36 cellular contexts compared by ENCODE assay signal in genomic region chr2:34533585-34534225, GRCh38.
"Had no signal": no experiment of that assay in that cellular context is flagged by ENCODE, and none has a peak within 500 bp of the region (broad histone marks: within the 10 kb centered on the region; RNA-seq: fewer than 3 reads in every experiment).

No MANE protein-coding gene starts in this region.

- H3K27ac Mint-ChIP-seq: activated B cell treated with CpG ODN at 0.5 μM for 24 hours; activated CD4-positive, alpha-beta memory T cell treated with anti-CD3 and anti-CD28 coated beads for 36 hours; activated CD4-positive, alpha-beta T cell treated with anti-CD3 and anti-CD28 coated beads, Interleukin-2, amount 10 ng/mL, durations not matched to agents 24 days and 14 days; activated CD8-positive, alpha-beta T cell treated with anti-CD3 and anti-CD28 coated beads for 36 hours; activated naive CD4-positive, alpha-beta T cell treated with anti-CD3 and anti-CD28 coated beads for 36 hours; activated naive CD4-positive, alpha-beta T cell treated with anti-CD3 and anti-CD28 coated beads, Interleukin-2, amount 50 U/mL, for 72 hours; activated naive CD8-positive, alpha-beta T cell treated with anti-CD3 and anti-CD28 coated beads for 36 hours; activated T-cell treated with anti-CD3 and anti-CD28 coated beads, Interleukin-2, amount 50 U/mL, for 72 hours; activated T-helper 1 cell treated with anti-CD3 and anti-CD28 coated beads, Interleukin-12 subunit alpha, Interleukin-12 subunit beta, Interleukin-2, Interleukin-4 antibody, amounts not matched to agents 30 ng/mL and 10 ng/mL and 1 ng/mL, durations not matched to agents 14 hours and 24 hours and 36 hours; activated T-helper 17 cell treated with anti-CD3 and anti-CD28 coated beads, Interleukin-2, amount 50 U/mL, for 72 hours; brain; T-cell; T-helper 1 cell treated with Interleukin-12 subunit alpha and Interleukin-12 subunit beta and Interleukin-4 antibody, amounts not matched to agents 30 μg/mL and 1 μg/mL, for 36 hours; T-helper 2 cell treated with Interferon-gamma antibody and Interleukin-4, amounts not matched to agents 5 μg/mL and 100 μg/mL, for 36 hours had no signal

- H3K36me3 ChIP-seq: adrenal gland, cardiac muscle cell had no signal

- H3K4me3 Mint-ChIP-seq: activated B cell treated with CpG ODN at 0.5 μM for 24 hours; activated CD4-positive, alpha-beta memory T cell treated with anti-CD3 and anti-CD28 coated beads for 36 hours; activated CD4-positive, alpha-beta T cell treated with anti-CD3 and anti-CD28 coated beads, Interleukin-2, amount 10 ng/mL, durations not matched to agents 24 days and 14 days; activated CD8-positive, alpha-beta T cell treated with anti-CD3 and anti-CD28 coated beads for 36 hours; activated naive CD4-positive, alpha-beta T cell treated with anti-CD3 and anti-CD28 coated beads for 36 hours; activated naive CD8-positive, alpha-beta T cell treated with anti-CD3 and anti-CD28 coated beads for 36 hours; activated T-cell treated with anti-CD3 and anti-CD28 coated beads, Interleukin-2, amount 50 U/mL, for 4 hours; activated T-cell treated with anti-CD3 and anti-CD28 coated beads, Interleukin-2, amount 50 U/mL, for 72 hours; activated T-helper 1 cell treated with anti-CD3 and anti-CD28 coated beads, Interleukin-12 subunit alpha, Interleukin-12 subunit beta, Interleukin-2, Interleukin-4 antibody, amounts not matched to agents 30 ng/mL and 10 ng/mL and 1 ng/mL, durations not matched to agents 14 hours and 24 hours and 36 hours; activated T-helper 17 cell treated with anti-CD3 and anti-CD28 coated beads, Interleukin-2, amount 50 U/mL, for 72 hours; brain; central memory CD8-positive, alpha-beta T cell; T-cell; T-helper 1 cell treated with Interleukin-12 subunit alpha and Interleukin-12 subunit beta and Interleukin-4 antibody, amounts not matched to agents 30 μg/mL and 1 μg/mL, for 36 hours; T-helper 2 cell treated with Interferon-gamma antibody and Interleukin-4, amounts not matched to agents 5 μg/mL and 100 μg/mL, for 36 hours had no signal

- H3K4me1 Mint-ChIP-seq: activated B cell treated with CpG ODN at 0.5 μM for 24 hours; activated CD4-positive, alpha-beta T cell treated with anti-CD3 and anti-CD28 coated beads, Interleukin-2, amount 10 ng/mL, durations not matched to agents 24 days and 14 days; activated naive CD8-positive, alpha-beta T cell treated with anti-CD3 and anti-CD28 coated beads for 36 hours; activated T-helper 17 cell treated with anti-CD3 and anti-CD28 coated beads, Interleukin-2, amount 50 U/mL, for 72 hours; central memory CD8-positive, alpha-beta T cell; T-cell had no signal

- H3K4me3 ChIP-seq: adrenal gland, cardiac muscle cell had no signal

- H3K9me3 ChIP-seq: adrenal gland had no signal

- H3K9me3 Mint-ChIP-seq: activated naive CD8-positive, alpha-beta T cell treated with anti-CD3 and anti-CD28 coated beads for 36 hours had no signal

- H3K27me3 ChIP-seq: adrenal gland, cardiac muscle cell had no signal

- ATAC-seq: activated CD8-positive, alpha-beta T cell treated with anti-CD3 and anti-CD28 coated beads for 36 hours; activated naive CD4-positive, alpha-beta T cell treated with anti-CD3 and anti-CD28 coated beads, Interleukin-2, amount 50 U/mL, for 72 hours; activated T-cell treated with anti-CD3 and anti-CD28 coated beads, Interleukin-2, amount 50 U/mL, for 4 hours; activated T-cell treated with anti-CD3 and anti-CD28 coated beads, Interleukin-2, amount 50 U/mL, for 72 hours; activated T-helper 17 cell treated with anti-CD3 and anti-CD28 coated beads, Interleukin-2, amount 50 U/mL, for 72 hours; T-cell had no signal

- H3K27me3 Mint-ChIP-seq: activated B cell treated with CpG ODN at 0.5 μM for 24 hours; activated CD4-positive, alpha-beta memory T cell treated with anti-CD3 and anti-CD28 coated beads for 36 hours; activated CD4-positive, alpha-beta T cell treated with anti-CD3 and anti-CD28 coated beads, Interleukin-2, amount 10 ng/mL, durations not matched to agents 24 days and 14 days; activated CD8-positive, alpha-beta T cell treated with anti-CD3 and anti-CD28 coated beads for 36 hours; activated naive CD8-positive, alpha-beta T cell treated with anti-CD3 and anti-CD28 coated beads for 36 hours; activated T-helper 17 cell treated with anti-CD3 and anti-CD28 coated beads, Interleukin-2, amount 50 U/mL, for 72 hours; central memory CD8-positive, alpha-beta T cell; T-cell had no signal

- DNase-seq: activated B cell treated with CpG ODN at 0.5 μM for 24 hours; activated CD4-positive, alpha-beta memory T cell treated with anti-CD3 and anti-CD28 coated beads for 36 hours; activated CD4-positive, alpha-beta T cell treated with anti-CD3 and anti-CD28 coated beads for 4 hours; activated CD4-positive, alpha-beta T cell treated with anti-CD3 and anti-CD28 coated beads, Interleukin-2, amount 10 ng/mL, durations not matched to agents 24 days and 14 days; activated CD4-positive, alpha-beta T cell treated with anti-CD3 and anti-CD28 coated beads, Interleukin-2, amount 50 U/mL, for 1 hour; activated CD4-positive, alpha-beta T cell treated with anti-CD3 and anti-CD28 coated beads, Interleukin-2, amount 50 U/mL, for 4 hours; activated CD4-positive, CD25-positive, alpha-beta regulatory T cell treated with anti-CD3 and anti-CD28 coated beads, Interleukin-2, amount 50 U/mL, for 72 hours; activated CD8-positive, alpha-beta memory T cell treated with anti-CD3 and anti-CD28 coated beads, Interleukin-2, amount 50 U/mL, for 4 hours; activated CD8-positive, alpha-beta T cell treated with anti-CD3 and anti-CD28 coated beads for 36 hours; activated effector memory CD4-positive, alpha-beta T cell treated with anti-CD3 and anti-CD28 coated beads, Interleukin-2, amount 50 U/mL, for 16 hours; activated gamma-delta T cell treated with Interleukin-2 at 50 U/mL for 16 hours; activated naive CD4-positive, alpha-beta T cell; activated naive CD4-positive, alpha-beta T cell treated with anti-CD3 and anti-CD28 coated beads for 36 hours; activated naive CD4-positive, alpha-beta T cell treated with anti-CD3 and anti-CD28 coated beads, Interleukin-2, amount 50 U/mL, for 16 hours; activated naive CD8-positive, alpha-beta T cell treated with anti-CD3 and anti-CD28 coated beads for 36 hours; activated T-cell treated with anti-CD3 and anti-CD28 coated beads for 4 hours; activated T-cell treated with anti-CD3 and anti-CD28 coated beads, Interleukin-2, amount 50 U/mL, for 1 hour; activated T-cell treated with anti-CD3 and anti-CD28 coated beads, Interleukin-2, amount 50 U/mL, for 4 hours; activated T-cell treated with anti-CD3 and anti-CD28 coated beads, Interleukin-2, amount 50 U/mL, for 72 hours; adrenal gland; amniotic stem cell; aorta; caudate nucleus; cerebellar nuclear complex; T-cell; T-helper 2 cell; T-helper 9 cell had no signal

- H3K36me3 Mint-ChIP-seq: activated CD4-positive, alpha-beta memory T cell treated with anti-CD3 and anti-CD28 coated beads for 36 hours; activated naive CD4-positive, alpha-beta T cell treated with anti-CD3 and anti-CD28 coated beads, Interleukin-2, amount 50 U/mL, for 72 hours; activated naive CD8-positive, alpha-beta T cell treated with anti-CD3 and anti-CD28 coated beads for 36 hours; brain; T-cell had no signal

- H3K4me1 ChIP-seq: adrenal gland had no signal

- H3K27ac ChIP-seq: adrenal gland, cardiac muscle cell, VCaP had no signal
